10 cellular contexts compared by ENCODE assay signal in the genomic region with DNA sequence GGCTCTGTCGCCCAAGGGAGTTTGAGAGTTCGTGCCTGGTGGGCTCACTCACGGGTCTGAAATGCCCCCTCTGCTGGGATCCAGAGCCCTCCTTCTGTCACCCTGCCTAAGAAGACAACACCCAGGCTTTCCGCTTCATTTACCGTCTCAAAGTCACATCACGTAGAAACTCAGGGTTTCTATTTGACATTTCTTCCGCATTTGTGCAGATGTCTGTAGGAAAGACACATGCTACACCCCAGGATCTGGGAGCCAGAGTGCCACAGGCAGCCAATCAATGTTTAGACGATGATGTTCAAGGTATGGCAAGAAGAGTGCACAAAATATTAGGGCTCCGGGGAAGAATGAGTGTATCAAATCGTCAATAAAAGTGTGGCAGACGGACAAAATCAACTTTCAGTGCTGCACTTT. TPM values are rescaled to one million over a fixed set of nuclear protein-coding genes. Genes with fewer than 3 reads are reported as not detected.
DNase-seq lines count a peak whose midpoint lies in the region; ATAC-seq and TF ChIP-seq lines count a peak whose summit lies in the region.
"Had no signal": no experiment of that assay in that cellular context is flagged by ENCODE, and none has a peak within 500 bp of the region (broad histone marks: within the 10 kb centered on the region; RNA-seq: fewer than 3 reads in every experiment).

No MANE protein-coding gene starts in this region.

- peaks cover 51% of the 10 kb centered on the region for H3K27me3 ChIP-seq in PC-9 (ENCODE audit: insufficient read depth, low read depth)
- H3K27me3 ChIP-seq in sigmoid colon: no peaks in the 10 kb centered on the region

- H3K36me3 ChIP-seq in PC-9 (ENCODE audit: low read depth) (no peaks in the 10 kb centered on the region), sigmoid colon (no peaks in the 10 kb centered on the region)

- H3K27me3 Mint-ChIP-seq in activated naive CD8-positive, alpha-beta T cell: no peaks in the 10 kb centered on the region
- H3K27me3 Mint-ChIP-seq: brain had no signal

- H3K4me1 ChIP-seq in PC-9 (replicated peaks; ENCODE audit: insufficient read depth) (no peaks in the 10 kb centered on the region), sigmoid colon (peaks cover 0 to 17% (median 10%) of the 10 kb centered on the region in 4 donors)

- ATAC-seq in GM19395 (IDR thresholded peaks at IDR 0.05; ENCODE audit: unreplicated experiment): peak; percentile 65
- ATAC-seq in HG03103 (IDR thresholded peaks at IDR 0.05; ENCODE audit: low read depth, unreplicated experiment): peak; percentile 57

- no peak for TF ChIP-seq EP300 in sigmoid colon (IDR thresholded peaks at IDR 0.05)

- DNase-seq in GM12865 (ENCODE audit: low read depth): peak; percentile 83
- no peak for DNase-seq in NCI-H345 treated with DMSO at 0.1 percent for 48 hours (lab: John Stamatoyannopoulos, UW; ENCODE audit: unreplicated experiment)
- DNase-seq in NCI-H1105 (lab: John Stamatoyannopoulos, UW): no peak
- DNase-seq in PC-9: no peak
- no peak for DNase-seq in sigmoid colon
- DNase-seq: NCI-H510A treated with DMSO at 0.1 percent for 48 hours had no signal

- H3K36me3 Mint-ChIP-seq in activated naive CD8-positive, alpha-beta T cell: peaks cover 16% of the 10 kb centered on the region

- no peaks in the 10 kb centered on the region for H3K9me3 Mint-ChIP-seq in activated naive CD8-positive, alpha-beta T cell (ENCODE audit: low read depth)

- H3K4me3 Mint-ChIP-seq in activated naive CD8-positive, alpha-beta T cell: peak overlapping the region; percentile 58
- H3K4me3 Mint-ChIP-seq: brain had no signal

- no peak for TF ChIP-seq POLR2A in sigmoid colon (IDR thresholded peaks at IDR 0.05)

- no peak overlapping the region for H3K27ac ChIP-seq in PC-9
- H3K27ac ChIP-seq in sigmoid colon: no peak overlapping the region

- no peaks in the 10 kb centered on the region for H3K9me2 ChIP-seq in PC-9 (ENCODE audit: insufficient read depth)

- no peak overlapping the region for H2AFZ ChIP-seq in PC-9

- no peaks in the 10 kb centered on the region for H3F3A ChIP-seq in PC-9 (ENCODE audit: insufficient read depth, low read depth)

- H3K4me2 ChIP-seq in PC-9: no peak overlapping the region

- intact Hi-C loops in PC-9 (cut with micrococcal nuclease; ENCODE audit: unreplicated experiment) (no loop called here), sigmoid colon (cut with DNase I) (no loop called here)

- no peaks in the 10 kb centered on the region for H3K9me3 ChIP-seq in PC-9 (ENCODE audit: insufficient read depth, low read depth)
- H3K9me3 ChIP-seq in sigmoid colon: peaks cover 0 to 5% (median 0%) of the 10 kb centered on the region in 4 donors

- no peak for TF ChIP-seq CTCF in GM12865 (IDR thresholded peaks at IDR 0.05; ENCODE audit: insufficient read depth, low read depth, low read length, missing control alignments)
- TF ChIP-seq CTCF in PC-9 (conservative IDR thresholded peaks at IDR 0.05): no peak
- TF ChIP-seq CTCF in sigmoid colon (IDR thresholded peaks at IDR 0.05): no peak

- WGBS in sigmoid colon, 2 donors: 69 to 82% methylated on average over 11 of the region's 11 CpGs

- CTCF ChIA-PET in PC-9 (lab: Charles Lee): no interaction called here

- POLR2A ChIA-PET in PC-9 (lab: Charles Lee; ENCODE audit: unreplicated experiment): interaction anchor here (0.6 kb wide), 1 partner anchor 14 kb away, joined by 8 read pairs; no protein-coding TSS in a partner anchor

- peak overlapping the region; percentile 98 for H3K27ac Mint-ChIP-seq in activated naive CD8-positive, alpha-beta T cell
- H3K27ac Mint-ChIP-seq: brain had no signal

- peaks cover 94% of the 10 kb centered on the region for H3K4me1 Mint-ChIP-seq in activated naive CD8-positive, alpha-beta T cell (ENCODE audit: low read depth)
- H3K4me1 Mint-ChIP-seq: brain had no signal

- BruUV-seq in PC-9 (replicated peaks; lab: Mats Ljungman, UMichigan): no TSS peak

- no peaks in the 10 kb centered on the region for H4K20me1 ChIP-seq in PC-9 (ENCODE audit: insufficient read depth)

- no peaks in the 10 kb centered on the region for H3K79me2 ChIP-seq in PC-9 (ENCODE audit: low read depth)

- peak overlapping the region; percentile 35 for H3K4me3 ChIP-seq in GM12865 (ENCODE audit: low read depth, low read length)
- H3K4me3 ChIP-seq in PC-9: no peak overlapping the region
- no peak overlapping the region for H3K4me3 ChIP-seq in sigmoid colon

RNA-seq across cellular contexts. Expression of a gene that starts 24.4 kb away (rescaled TPM):
- 19.6 and 20.3 TPM in 2 replicates for total RNA-seq in PC-9 (2021)
- total RNA-seq in sigmoid colon: 10 to 100 TPM; 17.0 to 39.1 (median 21.6) TPM
- 10 to 100 TPM in 1 of 3 donors, 1 to 10 TPM in 2; 1.6 to 11.4 (median 9.8) TPM for polyA plus RNA-seq in sigmoid colon
